ENCODE assay signal across 8 cellular contexts in the genomic region with DNA sequence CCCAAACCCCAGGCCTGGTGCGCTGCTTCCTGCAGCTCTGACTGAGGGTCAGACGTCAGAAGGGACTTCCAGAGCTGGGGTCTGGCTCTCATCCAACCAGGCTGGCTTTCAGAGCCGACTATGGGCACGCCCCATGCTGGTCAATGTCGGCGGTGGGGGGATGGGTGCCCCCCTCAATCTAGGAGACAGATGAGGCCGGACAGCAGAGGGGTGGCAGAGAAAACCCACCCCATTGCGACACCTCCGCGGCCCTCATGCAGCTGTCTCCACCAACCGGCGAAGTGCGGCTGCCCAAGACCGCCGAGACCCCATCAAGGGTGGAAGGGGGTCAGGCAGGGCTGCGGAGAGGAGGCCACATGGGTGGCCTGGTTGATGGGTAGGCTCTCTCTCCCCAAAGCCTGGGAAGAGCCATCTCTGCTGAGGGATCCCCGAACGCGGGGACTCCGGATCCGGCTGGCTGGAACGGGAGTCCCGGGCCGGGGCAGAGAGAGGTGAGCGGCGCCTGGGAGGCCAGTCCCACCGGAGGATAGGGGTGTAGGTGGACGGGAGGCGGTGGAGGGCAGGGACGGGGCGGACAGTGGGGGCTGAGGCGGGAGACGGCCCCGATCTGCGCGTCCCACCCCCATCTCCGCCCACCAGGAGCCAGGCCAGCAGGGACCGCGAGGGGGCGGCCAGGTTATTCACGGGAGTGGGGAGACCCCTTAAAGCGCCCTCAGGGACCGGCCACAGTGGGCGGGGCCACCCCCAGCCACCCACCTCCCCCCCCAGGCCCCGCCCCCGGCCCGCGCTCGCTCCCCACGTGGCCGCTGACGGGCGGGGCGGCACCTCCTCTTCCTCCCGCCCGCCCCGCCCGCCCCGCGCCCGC. TPM values are rescaled to one million over a fixed set of nuclear protein-coding genes. Genes with fewer than 3 reads are reported as not detected.
DNase-seq lines count a peak whose midpoint lies in the region; ATAC-seq lines count a peak whose summit lies in the region.

Gene INF2 (plus strand): TSS at position 864 of the 865 bp plus-strand sequence. CDS start 11,748 bp downstream, outside the sequence.

- H3K36me3 Mint-ChIP-seq in T-helper 2 cell treated with Interferon-gamma antibody and Interleukin-4, amounts not matched to agents 5 μg/mL and 100 μg/mL, for 36 hours (ENCODE audit: low read depth) = peaks cover 10% of the 10 kb centered on the region

- no peaks in the 10 kb centered on the region for H3K9me3 ChIP-seq in Karpas-422 (ENCODE audit: low read length)
- H3K9me3 ChIP-seq in skeletal muscle satellite cell (replicated peaks; ENCODE audit: low read length) = no peaks in the 10 kb centered on the region

- H3K4me1 Mint-ChIP-seq in T-helper 2 cell treated with Interferon-gamma antibody and Interleukin-4, amounts not matched to agents 5 μg/mL and 100 μg/mL, for 36 hours (ENCODE audit: low read depth) = peaks cover 33% of the 10 kb centered on the region

- no peaks in the 10 kb centered on the region for H3K36me3 ChIP-seq in Karpas-422 (ENCODE audit: insufficient read depth, low read length)
- H3K36me3 ChIP-seq in skeletal muscle satellite cell (ENCODE audit: insufficient read depth, low read length) = peaks cover 34% of the 10 kb centered on the region

- H3K27ac Mint-ChIP-seq in T-helper 2 cell treated with Interferon-gamma antibody and Interleukin-4, amounts not matched to agents 5 μg/mL and 100 μg/mL, for 36 hours = no peak within 1 kb of the TSS

- H3K4me2 ChIP-seq in Karpas-422 (ENCODE audit: low read depth, low read length, poor library complexity, severe bottlenecking) = peak within 1 kb of the TSS; percentile 87
- H3K4me2 ChIP-seq in skeletal muscle satellite cell (ENCODE audit: low read length) = peak within 1 kb of the TSS; percentile 97

- H3K79me2 ChIP-seq in Karpas-422 (ENCODE audit: low read length) = no peaks in the 10 kb centered on the region

- DNase-seq in NCI-H524 (lab: John Stamatoyannopoulos, UW) = peak; percentile 52 to 71
- no peak for DNase-seq in NCI-H524 treated with DMSO at 0.1 percent for 48 hours (lab: John Stamatoyannopoulos, UW)
- peak; percentile 80 for DNase-seq in Karpas-422
- peak; percentile 41 for DNase-seq in T-helper 2 cell treated with Interferon-gamma antibody and Interleukin-4, amounts not matched to agents 5 μg/mL and 100 μg/mL, for 36 hours (ENCODE audit: low spot score)
- peak in 29 of 61 donors; percentile 19 to 73 (median 49) for DNase-seq in caudate nucleus (lab: John Stamatoyannopoulos, UW)
- DNase-seq in iPS-NIHi11 (ENCODE audit: low spot score) = peak; percentile 90

- H3K4me1 ChIP-seq in Karpas-422 (ENCODE audit: low read length) (peaks cover 20% of the 10 kb centered on the region), skeletal muscle satellite cell (ENCODE audit: control insufficient read depth, insufficient read depth, low read length) (peaks cover 60% of the 10 kb centered on the region)

- peak within 1 kb of the TSS; percentile 26; the same call in 1 of the 2 replicates for H2AFZ ChIP-seq in Karpas-422 (ENCODE audit: low read length)

- H3K27me3 ChIP-seq in Karpas-422 (ENCODE audit: low read length) (no peaks in the 10 kb centered on the region), skeletal muscle satellite cell (ENCODE audit: control insufficient read depth, insufficient read depth, low read length) (no peaks in the 10 kb centered on the region)

- H3K9ac ChIP-seq in Karpas-422 (ENCODE audit: low read length) (peak within 1 kb of the TSS; percentile 65), skeletal muscle satellite cell (ENCODE audit: low read depth, low read length) (peak within 1 kb of the TSS; percentile 90)

- no peak within 1 kb of the TSS for H3K27ac ChIP-seq in Karpas-422 (ENCODE audit: low read length)
- H3K27ac ChIP-seq in caudate nucleus (ENCODE audit: low read depth, low read length) = peak within 1 kb of the TSS; percentile 93

- H3K4me3 ChIP-seq in Karpas-422 (ENCODE audit: low read length) (peak within 1 kb of the TSS; percentile 77), skeletal muscle satellite cell (ENCODE audit: low read length) (peak within 1 kb of the TSS; percentile 95)

- no peaks in the 10 kb centered on the region for H3K9me3 Mint-ChIP-seq in T-helper 2 cell treated with Interferon-gamma antibody and Interleukin-4, amounts not matched to agents 5 μg/mL and 100 μg/mL, for 36 hours

- H3K9me2 ChIP-seq in Karpas-422 (replicated peaks; ENCODE audit: insufficient read depth, low read length) = no peaks in the 10 kb centered on the region

- peaks cover 10% of the 10 kb centered on the region; the same call in 1 of the 2 replicates for H4K20me1 ChIP-seq in Karpas-422 (ENCODE audit: insufficient read depth, low read depth, low read length)

- peak within 1 kb of the TSS; percentile 81 for H3K4me3 Mint-ChIP-seq in T-helper 2 cell treated with Interferon-gamma antibody and Interleukin-4, amounts not matched to agents 5 μg/mL and 100 μg/mL, for 36 hours

- no peak for ATAC-seq in HG02623 (IDR thresholded peaks at IDR 0.05; ENCODE audit: unreplicated experiment)

- H3K27me3 Mint-ChIP-seq in T-helper 2 cell treated with Interferon-gamma antibody and Interleukin-4, amounts not matched to agents 5 μg/mL and 100 μg/mL, for 36 hours (ENCODE audit: low read depth) = no peaks in the 10 kb centered on the region

RNA-seq across cellular contexts. Expression of gene INF2, which starts in this region (rescaled TPM):
- 2.3 and 4.4 TPM in 2 replicates for total RNA-seq in Karpas-422 (2014; rRNA removed; shearing (Covaris generic); ENCODE audit: low replicate concordance)
- 52.5 and 54.0 TPM in 2 replicates for total RNA-seq in skeletal muscle satellite cell (2012; rRNA removed)
